In the genomic region with DNA sequence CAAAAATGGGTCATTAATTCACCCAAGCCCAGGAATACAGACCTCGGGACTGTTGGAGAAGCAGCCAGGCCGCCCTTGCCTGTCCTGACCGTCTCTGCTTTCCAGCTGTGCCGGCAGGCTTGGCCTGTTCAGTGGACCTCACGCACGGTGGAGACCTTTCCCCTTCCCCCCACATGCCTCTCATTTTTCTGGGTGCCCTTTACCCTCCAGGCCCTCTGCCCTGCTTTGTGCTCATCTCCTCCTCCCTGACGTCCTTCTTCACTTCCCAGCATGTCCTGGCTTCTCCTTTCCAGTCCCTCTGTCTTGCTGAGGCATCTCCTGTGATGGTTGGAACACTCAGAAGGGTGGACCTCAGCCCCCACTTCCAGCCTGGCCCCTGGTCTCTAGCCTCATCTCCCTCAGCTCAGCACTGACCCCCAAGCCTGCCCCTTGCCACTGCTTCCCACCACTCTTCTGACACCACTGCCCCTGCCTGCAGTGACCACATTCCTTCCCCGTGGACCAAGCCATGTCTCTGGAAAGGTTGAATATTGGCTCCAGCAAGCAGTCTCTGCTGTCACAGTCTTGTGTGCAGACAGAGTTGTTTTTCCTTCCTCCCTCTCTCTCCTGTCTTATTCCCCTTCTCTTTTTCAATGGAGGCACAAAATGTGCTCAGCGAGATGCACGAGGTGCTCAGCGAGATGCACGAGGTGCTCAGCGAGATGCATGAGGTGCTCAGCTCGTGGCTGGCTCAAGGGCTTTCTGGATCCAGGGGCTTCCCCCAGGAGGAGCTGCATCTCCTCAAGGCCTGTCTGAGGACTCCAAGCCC, we compare ENCODE assay signal across 1 cellular context.
TF ChIP-seq lines count a peak whose summit lies in the region.

No MANE protein-coding gene starts in this region.

TF ChIP-seq in HCT116, 20 proteins besides CTCF, POLR2A, EP300 and RAD21 (continued from another document):
- TF ChIP-seq, protein P1, sequence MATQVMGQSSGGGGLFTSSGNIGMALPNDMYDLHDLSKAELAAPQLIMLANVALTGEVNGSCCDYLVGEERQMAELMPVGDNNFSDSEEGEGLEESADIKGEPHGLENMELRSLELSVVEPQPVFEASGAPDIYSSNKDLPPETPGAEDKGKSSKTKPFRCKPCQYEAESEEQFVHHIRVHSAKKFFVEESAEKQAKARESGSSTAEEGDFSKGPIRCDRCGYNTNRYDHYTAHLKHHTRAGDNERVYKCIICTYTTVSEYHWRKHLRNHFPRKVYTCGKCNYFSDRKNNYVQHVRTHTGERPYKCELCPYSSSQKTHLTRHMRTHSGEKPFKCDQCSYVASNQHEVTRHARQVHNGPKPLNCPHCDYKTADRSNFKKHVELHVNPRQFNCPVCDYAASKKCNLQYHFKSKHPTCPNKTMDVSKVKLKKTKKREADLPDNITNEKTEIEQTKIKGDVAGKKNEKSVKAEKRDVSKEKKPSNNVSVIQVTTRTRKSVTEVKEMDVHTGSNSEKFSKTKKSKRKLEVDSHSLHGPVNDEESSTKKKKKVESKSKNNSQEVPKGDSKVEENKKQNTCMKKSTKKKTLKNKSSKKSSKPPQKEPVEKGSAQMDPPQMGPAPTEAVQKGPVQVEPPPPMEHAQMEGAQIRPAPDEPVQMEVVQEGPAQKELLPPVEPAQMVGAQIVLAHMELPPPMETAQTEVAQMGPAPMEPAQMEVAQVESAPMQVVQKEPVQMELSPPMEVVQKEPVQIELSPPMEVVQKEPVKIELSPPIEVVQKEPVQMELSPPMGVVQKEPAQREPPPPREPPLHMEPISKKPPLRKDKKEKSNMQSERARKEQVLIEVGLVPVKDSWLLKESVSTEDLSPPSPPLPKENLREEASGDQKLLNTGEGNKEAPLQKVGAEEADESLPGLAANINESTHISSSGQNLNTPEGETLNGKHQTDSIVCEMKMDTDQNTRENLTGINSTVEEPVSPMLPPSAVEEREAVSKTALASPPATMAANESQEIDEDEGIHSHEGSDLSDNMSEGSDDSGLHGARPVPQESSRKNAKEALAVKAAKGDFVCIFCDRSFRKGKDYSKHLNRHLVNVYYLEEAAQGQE (IDR thresholded peaks at IDR 0.05; ENCODE audit: low read depth) = no peak
- no peak for TF ChIP-seq YY1 (IDR thresholded peaks at IDR 0.05; ENCODE audit: extremely low read depth, insufficient replicate concordance, low read depth, low read length)
- TF ChIP-seq, protein P2, sequence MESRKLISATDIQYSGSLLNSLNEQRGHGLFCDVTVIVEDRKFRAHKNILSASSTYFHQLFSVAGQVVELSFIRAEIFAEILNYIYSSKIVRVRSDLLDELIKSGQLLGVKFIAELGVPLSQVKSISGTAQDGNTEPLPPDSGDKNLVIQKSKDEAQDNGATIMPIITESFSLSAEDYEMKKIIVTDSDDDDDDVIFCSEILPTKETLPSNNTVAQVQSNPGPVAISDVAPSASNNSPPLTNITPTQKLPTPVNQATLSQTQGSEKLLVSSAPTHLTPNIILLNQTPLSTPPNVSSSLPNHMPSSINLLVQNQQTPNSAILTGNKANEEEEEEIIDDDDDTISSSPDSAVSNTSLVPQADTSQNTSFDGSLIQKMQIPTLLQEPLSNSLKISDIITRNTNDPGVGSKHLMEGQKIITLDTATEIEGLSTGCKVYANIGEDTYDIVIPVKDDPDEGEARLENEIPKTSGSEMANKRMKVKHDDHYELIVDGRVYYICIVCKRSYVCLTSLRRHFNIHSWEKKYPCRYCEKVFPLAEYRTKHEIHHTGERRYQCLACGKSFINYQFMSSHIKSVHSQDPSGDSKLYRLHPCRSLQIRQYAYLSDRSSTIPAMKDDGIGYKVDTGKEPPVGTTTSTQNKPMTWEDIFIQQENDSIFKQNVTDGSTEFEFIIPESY (IDR thresholded peaks at IDR 0.05; ENCODE audit: extremely low read depth, insufficient replicate concordance, low read length) = no peak
- TF ChIP-seq EGR1 (IDR thresholded peaks at IDR 0.05; ENCODE audit: low read depth) = no peak
- TF ChIP-seq CEBPB (IDR thresholded peaks at IDR 0.05; ENCODE audit: low read depth) = no peak
- TF ChIP-seq ZFX (IDR thresholded peaks at IDR 0.05) = no peak
- TF ChIP-seq SRF (IDR thresholded peaks at IDR 0.05; ENCODE audit: low read depth) = no peak
- no peak for TF ChIP-seq JUND (IDR thresholded peaks at IDR 0.05)
- no peak for TF ChIP-seq ZNF274 (IDR thresholded peaks at IDR 0.05; ENCODE audit: low read depth, low read length)
- no peak for TF ChIP-seq CBX3 (IDR thresholded peaks at IDR 0.05; ENCODE audit: low read depth)
- no peak for TF ChIP-seq EZH2 (IDR thresholded peaks at IDR 0.05)
- TF ChIP-seq, protein P3, sequence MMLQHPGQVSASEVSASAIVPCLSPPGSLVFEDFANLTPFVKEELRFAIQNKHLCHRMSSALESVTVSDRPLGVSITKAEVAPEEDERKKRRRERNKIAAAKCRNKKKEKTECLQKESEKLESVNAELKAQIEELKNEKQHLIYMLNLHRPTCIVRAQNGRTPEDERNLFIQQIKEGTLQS (IDR thresholded peaks at IDR 0.05) = no peak
- no peak for TF ChIP-seq SP1 (IDR thresholded peaks at IDR 0.05; ENCODE audit: low read depth)
- no peak for TF ChIP-seq EZH2phosphoT487 (IDR thresholded peaks at IDR 0.05; ENCODE audit: borderline replicate concordance)
- TF ChIP-seq SIN3A (IDR thresholded peaks at IDR 0.05; ENCODE audit: low read depth) = no peak
TF ChIP-seq in HCT116: peak in this region for 0.
